ENCODE assay signal across 1 cellular context in genomic region chr13:74556002-74556551, GRCh38.
TF ChIP-seq lines count a peak whose summit lies in the region.

No MANE protein-coding gene starts in this region.

TF ChIP-seq in H1, 55 proteins besides CTCF, POLR2A, EP300 and RAD21 (continued from another document):
- TF ChIP-seq HDAC6 (IDR thresholded peaks at IDR 0.05; ENCODE audit: low read depth, low read length) (no peak), SIRT6 (IDR thresholded peaks at IDR 0.05; ENCODE audit: low read length) (no peak), NANOG (IDR thresholded peaks at IDR 0.05; ENCODE audit: insufficient read depth, low read depth, low read length, poor library complexity, severe bottlenecking) (no peak), CEBPB (IDR thresholded peaks at IDR 0.05; ENCODE audit: low read depth, low read length) (no peak), SIN3A (conservative IDR thresholded peaks at IDR 0.05 in 1 of 2, IDR thresholded peaks at IDR 0.05 in 1 of 2; ENCODE audit: low read depth in 1 of 2, low read length in 2 of 2) (no peak), EGR1 (IDR thresholded peaks at IDR 0.05; ENCODE audit: borderline replicate concordance, low read depth, low read length) (no peak)
- TF ChIP-seq, protein P1, sequence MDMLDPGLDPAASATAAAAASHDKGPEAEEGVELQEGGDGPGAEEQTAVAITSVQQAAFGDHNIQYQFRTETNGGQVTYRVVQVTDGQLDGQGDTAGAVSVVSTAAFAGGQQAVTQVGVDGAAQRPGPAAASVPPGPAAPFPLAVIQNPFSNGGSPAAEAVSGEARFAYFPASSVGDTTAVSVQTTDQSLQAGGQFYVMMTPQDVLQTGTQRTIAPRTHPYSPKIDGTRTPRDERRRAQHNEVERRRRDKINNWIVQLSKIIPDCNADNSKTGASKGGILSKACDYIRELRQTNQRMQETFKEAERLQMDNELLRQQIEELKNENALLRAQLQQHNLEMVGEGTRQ (IDR thresholded peaks at IDR 0.05; ENCODE audit: low read length) = no peak
- TF ChIP-seq, protein P2, sequence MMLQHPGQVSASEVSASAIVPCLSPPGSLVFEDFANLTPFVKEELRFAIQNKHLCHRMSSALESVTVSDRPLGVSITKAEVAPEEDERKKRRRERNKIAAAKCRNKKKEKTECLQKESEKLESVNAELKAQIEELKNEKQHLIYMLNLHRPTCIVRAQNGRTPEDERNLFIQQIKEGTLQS (IDR thresholded peaks at IDR 0.05; ENCODE audit: insufficient read depth, low read depth, low read length) = no peak
